ENCODE assay signal across 8 cellular contexts in the genomic region with DNA sequence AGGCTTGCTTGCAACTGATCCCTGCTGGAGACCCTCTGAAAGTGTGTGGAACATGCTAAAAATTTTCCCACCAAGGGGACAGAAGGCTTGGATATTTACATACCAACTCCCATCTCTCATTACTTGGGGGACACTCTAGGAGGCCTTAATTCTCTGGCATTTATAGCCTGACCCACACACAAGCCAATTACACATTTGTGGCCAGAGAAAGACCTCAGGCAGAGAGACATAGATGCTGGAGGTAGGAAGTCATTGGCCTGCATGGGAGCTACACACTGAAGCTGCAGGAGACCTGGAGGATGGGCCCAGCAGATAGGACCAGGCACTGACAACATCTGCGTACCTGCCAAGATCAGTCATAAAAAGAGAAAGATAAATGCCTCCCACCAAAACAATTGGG.
"Had no signal": no experiment of that assay in that cellular context is flagged by ENCODE, and none has a peak within 500 bp of the region (broad histone marks: within the 10 kb centered on the region; RNA-seq: fewer than 3 reads in every experiment).

No MANE protein-coding gene starts in this region.

- H3K36me3 ChIP-seq: HAP-1 had no signal

- H3K27ac ChIP-seq: GM23248 had no signal

- H3K4me1 ChIP-seq: HAP-1 had no signal

- H3K4me3 ChIP-seq: GM23248, GM23338, HAP-1 had no signal

- DNase-seq: GOT3, H7, H9, HCEC 1CT, HFFc6 had no signal

- H3K9me3 ChIP-seq: HAP-1 had no signal
